9 cellular contexts compared by ENCODE assay signal in the genomic region with DNA sequence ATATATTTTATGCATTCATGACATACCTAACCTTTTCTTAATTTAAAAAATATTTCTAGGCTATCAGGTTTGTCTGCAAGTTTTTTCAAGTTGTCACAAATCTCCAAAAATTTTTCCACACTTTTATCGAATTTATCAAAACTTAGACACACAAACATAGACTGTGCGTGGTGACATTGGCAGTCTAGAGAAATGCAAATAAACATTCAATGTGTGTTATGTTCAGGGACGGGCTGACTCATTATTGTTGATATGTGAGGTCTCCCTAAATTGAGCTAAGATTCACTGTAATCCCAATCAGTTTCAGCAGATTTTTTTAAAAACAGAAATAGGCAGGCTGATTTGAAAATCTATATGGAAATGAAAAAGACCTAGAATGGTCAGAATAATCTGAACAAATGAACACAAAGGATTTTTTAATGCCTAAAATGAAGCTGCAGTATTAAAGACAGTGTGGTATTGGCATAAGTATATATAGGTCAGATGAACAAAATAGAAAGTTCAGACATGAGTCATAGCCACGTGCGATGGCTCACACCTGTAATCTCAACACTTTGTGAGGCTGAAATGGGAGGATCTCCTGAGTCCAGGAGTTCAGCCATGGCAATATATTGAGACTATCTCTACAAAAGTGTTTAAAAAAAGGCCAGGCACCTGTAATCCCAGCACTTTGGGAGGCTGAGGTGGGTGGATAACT. TPM values are rescaled to one million over a fixed set of nuclear protein-coding genes. Genes with fewer than 3 reads are reported as not detected.
DNase-seq lines count a peak whose midpoint lies in the region; ATAC-seq lines count a peak whose summit lies in the region.
"Had no signal": no experiment of that assay in that cellular context is flagged by ENCODE, and none has a peak within 500 bp of the region (broad histone marks: within the 10 kb centered on the region; RNA-seq: fewer than 3 reads in every experiment).

No MANE protein-coding gene starts in this region.

- intact Hi-C loops in left colon (cut with DNase I, micrococcal nuclease), result no loop called here

- ATAC-seq in GM18511 (IDR thresholded peaks at IDR 0.05; ENCODE audit: unreplicated experiment) (peak; percentile 89), GM21619 (IDR thresholded peaks at IDR 0.05; ENCODE audit: unreplicated experiment) (peak; percentile 93), HG03571 (IDR thresholded peaks at IDR 0.05; ENCODE audit: unreplicated experiment) (peak; percentile 71), left colon (peak; percentile 99)
- ATAC-seq: sciatic nerve had no signal

- DNase-seq in left colon (no peak), SKM-1 (lab: John Stamatoyannopoulos, UW; ENCODE audit: unreplicated experiment) (no peak), ecto neural progenitor cell (ENCODE audit: low spot score) (no peak), NCI-H2081 treated with DMSO at 0.1 percent for 48 hours (lab: John Stamatoyannopoulos, UW) (no peak), GF-D8 (lab: John Stamatoyannopoulos, UW) (no peak)

RNA-seq across cellular contexts. Expression of a gene that starts 19.2 kb away (rescaled TPM):
- 1 to 10 TPM; 7.5 to 9.7 TPM for total RNA-seq in left colon

RNA-seq across cellular contexts. Expression of a gene that starts 53.8 kb away (rescaled TPM):
- total RNA-seq in left colon, result 10 to 100 TPM; 54.8 to 60.7 TPM
